15 cellular contexts compared by ENCODE assay signal in genomic region chr20:54199283-54199682, GRCh38. TPM values are rescaled to one million over a fixed set of nuclear protein-coding genes. Genes with fewer than 3 reads are reported as not detected.
"Had no signal": no experiment of that assay in that cellular context is flagged by ENCODE, and none has a peak within 500 bp of the region (broad histone marks: within the 10 kb centered on the region; RNA-seq: fewer than 3 reads in every experiment).

No MANE protein-coding gene starts in this region.

- H3K36me3 Mint-ChIP-seq: activated naive CD4-positive, alpha-beta T cell treated with anti-CD3 and anti-CD28 coated beads, Interleukin-2, amount 50 U/mL, for 72 hours; stimulated activated memory B cell treated with anti-CD40 and anti-IgM and Interleukin-4, amounts not matched to agents 10 μg/mL and 1 μg/mL and 100 μg/mL, for 72 hours had no signal

- H3K9me3 Mint-ChIP-seq: activated naive CD4-positive, alpha-beta T cell treated with anti-CD3 and anti-CD28 coated beads, Interleukin-2, amount 50 U/mL, for 72 hours; nephron; stimulated activated memory B cell treated with anti-CD40 and anti-IgM and Interleukin-4, amounts not matched to agents 10 μg/mL and 1 μg/mL and 100 μg/mL, for 72 hours had no signal

- H3K27ac ChIP-seq: cardiac muscle cell, colonic mucosa, esophagus squamous epithelium, right atrium auricular region, thyroid gland had no signal

- H3K36me3 ChIP-seq: cardiac muscle cell, colonic mucosa, esophagus squamous epithelium, right atrium auricular region, thyroid gland had no signal

- H3K4me3 Mint-ChIP-seq: nephron; stimulated activated memory B cell treated with anti-CD40 and anti-IgM and Interleukin-4, amounts not matched to agents 10 μg/mL and 1 μg/mL and 100 μg/mL, for 72 hours had no signal

- H3K9me3 ChIP-seq: colonic mucosa, esophagus squamous epithelium, right atrium auricular region, thyroid gland had no signal

- DNase-seq: activated gamma-delta T cell, esophagus squamous epithelium had no signal

- H3K27me3 Mint-ChIP-seq: stimulated activated memory B cell treated with anti-CD40 and anti-IgM and Interleukin-4, amounts not matched to agents 10 μg/mL and 1 μg/mL and 100 μg/mL, for 72 hours had no signal

- H3K27ac Mint-ChIP-seq: activated naive CD4-positive, alpha-beta T cell treated with anti-CD3 and anti-CD28 coated beads, Interleukin-2, amount 50 U/mL, for 72 hours; nephron; progenitor cell of endocrine pancreas; stimulated activated memory B cell treated with anti-CD40 and anti-IgM and Interleukin-4, amounts not matched to agents 10 μg/mL and 1 μg/mL and 100 μg/mL, for 72 hours had no signal

- H3K4me3 ChIP-seq: cardiac muscle cell, colonic mucosa, esophagus squamous epithelium, right atrium auricular region, thyroid gland had no signal

- H3K27me3 ChIP-seq: cardiac muscle cell, colonic mucosa, esophagus squamous epithelium, right atrium auricular region, thyroid gland had no signal

- ATAC-seq: stimulated activated memory B cell treated with anti-CD40 and anti-IgM and Interleukin-4, amounts not matched to agents 10 μg/mL and 1 μg/mL and 100 μg/mL, for 72 hours had no signal

- H3K4me1 ChIP-seq: right atrium auricular region had no signal

RNA-seq across cellular contexts. Expression of gene CYP24A1, which starts 25.5 kb away (rescaled TPM):
- total RNA-seq: activated naive CD4-positive, alpha-beta T cell treated with anti-CD3 and anti-CD28 coated beads, Interleukin-2, amount 50 U/mL, for 72 hours; cardiac muscle cell; fibroblast of villous mesenchyme; left lobe of liver; lung microvascular endothelial cell; mucosa of gallbladder; occipital lobe; progenitor cell of endocrine pancreas had no signal
- polyA plus RNA-seq: cardiac muscle cell had no signal
